In genomic region chr15:100721758-100722550, GRCh38 we compare ENCODE assay signal across 8 cellular contexts.
DNase-seq lines count a peak whose midpoint lies in the region; ATAC-seq and TF ChIP-seq lines count a peak whose summit lies in the region.

No MANE protein-coding gene starts in this region.

- DNase-seq in CD1c-positive myeloid dendritic cell (ENCODE audit: extremely low spot score) = peak; percentile 83
- peak; percentile 100 for DNase-seq in M059J (ENCODE audit: low read depth)
- DNase-seq in astrocyte of the cerebellum (ENCODE audit: low read depth) = peak; percentile 99
- DNase-seq in kidney glomerular epithelial cell (lab: John Stamatoyannopoulos, UW) = peak; percentile 100
- DNase-seq in upper lobe of right lung = no peak
- DNase-seq in erythroblast (lab: John Stamatoyannopoulos, UW) = no peak

- peaks cover 15% of the 10 kb centered on the region for H3K4me1 ChIP-seq in upper lobe of right lung

- TF ChIP-seq POLR2A in erythroblast (IDR thresholded peaks at IDR 0.05; ENCODE audit: low read length) = no peak

- H3K9me3 ChIP-seq in upper lobe of right lung = no peaks in the 10 kb centered on the region

- ATAC-seq in upper lobe of right lung (peak; percentile 81), HG03565 (IDR thresholded peaks at IDR 0.05; ENCODE audit: unreplicated experiment) (no peak), GM21529 (IDR thresholded peaks at IDR 0.05; ENCODE audit: unreplicated experiment) (no peak)

- in situ Hi-C loops in astrocyte of the cerebellum (cut with HindIII; ENCODE audit: low sequenced_read_pairs) = no loop called here

- H3K27me3 ChIP-seq in upper lobe of right lung = no peaks in the 10 kb centered on the region

- H3K36me3 ChIP-seq in upper lobe of right lung = no peaks in the 10 kb centered on the region

- H3K4me3 ChIP-seq in astrocyte of the cerebellum (ENCODE audit: low read depth, low read length) (peak overlapping the region; percentile 2), upper lobe of right lung (no peak overlapping the region)

- TF ChIP-seq CTCF in astrocyte of the cerebellum (IDR thresholded peaks at IDR 0.05; ENCODE audit: low read depth, low read length, missing control alignments) (no peak), upper lobe of right lung (IDR thresholded peaks at IDR 0.05) (no peak)

- intact Hi-C loops in upper lobe of right lung (cut with DNase I) = no loop called here

- H3K27ac ChIP-seq in upper lobe of right lung = peak overlapping the region; percentile 76

Comparison
In these comparisons a context has a peak if more than half of its experiments do, and no peak if none do; other contexts are left out.
1. DNase-seq: peak in CD1c-positive myeloid dendritic cell (single experiment), M059J (single experiment), astrocyte of the cerebellum (single experiment) and kidney glomerular epithelial cell (single experiment); none in upper lobe of right lung (single experiment) and erythroblast (0 of 2).